In the genomic region with DNA sequence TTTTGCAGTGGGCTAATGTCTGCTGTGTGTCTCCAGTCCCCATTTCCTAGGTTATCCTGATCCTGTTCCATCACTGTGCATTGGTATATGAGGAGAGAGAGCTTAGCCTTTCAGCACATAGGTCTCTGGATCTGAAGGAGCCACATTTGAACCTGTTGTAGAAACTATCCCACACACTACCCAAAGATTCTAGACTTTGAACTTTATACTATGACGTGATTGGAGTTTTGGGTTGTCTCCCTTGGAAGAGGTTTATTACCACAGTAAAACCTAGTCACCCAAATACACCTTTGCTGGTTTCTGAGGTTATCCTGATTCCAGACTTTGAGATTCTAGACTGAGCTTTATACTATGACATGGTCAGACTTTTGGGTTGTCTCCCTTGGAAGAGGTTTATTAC, we compare ENCODE assay signal across 27 cellular contexts.
"Had no signal": no experiment of that assay in that cellular context is flagged by ENCODE, and none has a peak within 500 bp of the region (broad histone marks: within the 10 kb centered on the region; RNA-seq: fewer than 3 reads in every experiment).

No MANE protein-coding gene starts in this region.

- H3K36me3 ChIP-seq: ascending aorta, breast epithelium, cardiac muscle cell, colonic mucosa had no signal

- H3K9me3 ChIP-seq: ascending aorta, breast epithelium, colonic mucosa had no signal

- H3K4me3 ChIP-seq: ascending aorta, breast epithelium, cardiac muscle cell, colonic mucosa had no signal

- ATAC-seq: activated CD4-positive, alpha-beta T cell treated with anti-CD3 and anti-CD28 coated beads for 36 hours; activated CD8-positive, alpha-beta memory T cell treated with anti-CD3 and anti-CD28 coated beads, Interleukin-2, amount 10 ng/mL, durations not matched to agents 7 days and 5 days; activated CD8-positive, alpha-beta T cell treated with anti-CD3 and anti-CD28 coated beads, Interleukin-2, amount 10 ng/mL, durations not matched to agents 7 days and 5 days; activated naive CD4-positive, alpha-beta T cell treated with anti-CD3 and anti-CD28 coated beads, Interleukin-2, amount 50 U/mL, for 72 hours had no signal

- H3K27ac ChIP-seq: ascending aorta, breast epithelium, cardiac muscle cell, colonic mucosa, epithelial cell of prostate had no signal

- H3K4me1 ChIP-seq: ascending aorta, breast epithelium, colonic mucosa had no signal

- H3K27me3 ChIP-seq: ascending aorta, breast epithelium, cardiac muscle cell, colonic mucosa had no signal

- DNase-seq: activated CD4-positive, alpha-beta memory T cell treated with anti-CD3 and anti-CD28 coated beads for 36 hours; activated CD4-positive, alpha-beta T cell treated with anti-CD3 and anti-CD28 coated beads for 36 hours; activated CD4-positive, alpha-beta T cell treated with anti-CD3 and anti-CD28 coated beads, Interleukin-2, amount 10 ng/mL, durations not matched to agents 24 days and 14 days; activated CD4-positive, CD25-positive, alpha-beta regulatory T cell; activated CD4-positive, CD25-positive, alpha-beta regulatory T cell treated with anti-CD3 and anti-CD28 coated beads, Interleukin-2, amount 50 U/mL, for 72 hours; activated CD8-positive, alpha-beta memory T cell treated with anti-CD3 and anti-CD28 coated beads, Interleukin-2, amount 10 ng/mL, durations not matched to agents 7 days and 5 days; activated CD8-positive, alpha-beta memory T cell treated with anti-CD3 and anti-CD28 coated beads, Interleukin-2, amount 50 U/mL, for 4 hours; activated CD8-positive, alpha-beta T cell treated with anti-CD3 and anti-CD28 coated beads, Interleukin-2, amount 10 ng/mL, durations not matched to agents 7 days and 5 days; activated gamma-delta T cell; activated naive CD4-positive, alpha-beta T cell; activated naive CD4-positive, alpha-beta T cell treated with anti-CD3 and anti-CD28 coated beads, Interleukin-2, amount 10 ng/mL, durations not matched to agents 7 days and 5 days; activated naive CD8-positive, alpha-beta T cell treated with anti-CD3 and anti-CD28 coated beads, Interleukin-2, amount 10 ng/mL, durations not matched to agents 7 days and 5 days; activated T-cell treated with anti-CD3 and anti-CD28 coated beads, Interleukin-2, amount 50 U/mL, for 1 hour; activated T-cell treated with anti-CD3 and anti-CD28 coated beads, Interleukin-2, amount 50 U/mL, for 48 hours; central memory CD4-positive, alpha-beta T cell; cerebellar nuclear complex; colonic mucosa; effector CD8-positive, alpha-beta T cell; foreskin fibroblast had no signal

- FAIRE-seq: endometrium, endothelial cell of umbilical vein, frontal cortex had no signal
